Comparison of ENCODE assay signal across 1 cellular context in the genomic region with DNA sequence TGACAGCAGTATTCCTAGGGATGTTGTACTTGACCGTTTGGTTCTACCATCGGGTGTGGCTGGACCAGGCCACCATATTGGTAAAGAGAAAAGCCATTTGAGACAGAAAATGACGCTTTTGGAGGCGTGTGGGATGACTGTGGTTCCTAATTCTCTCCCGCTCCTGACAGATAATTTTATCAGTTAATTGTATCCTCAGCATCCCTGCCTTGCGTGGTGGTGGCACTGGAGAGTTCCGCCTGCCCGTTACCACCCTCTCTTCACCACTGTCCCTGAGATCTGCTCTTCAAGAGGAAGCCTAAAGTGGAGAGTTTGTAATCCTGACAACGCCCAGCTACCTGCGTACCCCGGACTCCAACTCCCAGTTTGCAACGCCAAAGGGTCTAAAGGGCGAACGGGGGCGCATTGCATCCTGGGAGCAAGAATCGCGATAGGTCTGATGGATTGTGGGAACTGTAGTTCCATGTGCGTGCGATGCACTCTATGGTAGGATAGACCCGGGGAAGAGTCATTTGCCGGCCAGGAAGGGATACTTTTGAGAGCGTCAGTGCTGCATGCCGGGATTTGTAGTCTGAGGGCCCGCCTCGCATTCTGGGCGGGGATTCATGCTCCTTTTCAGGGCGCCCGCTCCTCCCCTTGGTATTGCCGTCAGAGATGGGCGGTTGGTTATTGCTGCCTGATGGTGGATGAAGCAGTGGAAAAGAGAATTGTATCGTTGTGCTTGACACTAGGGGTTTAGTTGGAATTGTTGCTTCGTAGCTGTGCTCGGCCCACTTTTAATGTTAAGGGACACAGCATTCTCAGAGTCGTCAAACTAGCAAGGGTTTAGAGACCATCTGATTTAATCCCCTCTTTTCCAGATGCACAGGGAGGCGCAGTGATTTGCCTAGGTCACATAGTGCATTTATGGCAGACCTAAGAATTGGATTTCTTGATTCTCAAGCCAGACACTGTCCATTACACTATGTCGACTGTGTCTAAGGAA.
TF ChIP-seq lines count a peak whose summit lies in the region.

No MANE protein-coding gene starts in this region.

TF ChIP-seq in HEK293, 187 proteins besides CTCF, POLR2A, EP300 and RAD21 (continued from another document and continues in another):
- TF ChIP-seq KLF17 (tag by site-specific recombination; IDR thresholded peaks at IDR 0.05) (peak; percentile 37; the same call in 1 of the 2 replicates), ZBTB8A (tag by site-specific recombination; IDR thresholded peaks at IDR 0.05) (peak; percentile 65), KLF7 (tag by site-specific recombination; IDR thresholded peaks at IDR 0.05; ENCODE audit: borderline replicate concordance) (peak; percentile 97), TRIM28 (IDR thresholded peaks at IDR 0.05; ENCODE audit: borderline replicate concordance, low read length) (peak; percentile 91), ZNF23 (tag by site-specific recombination; IDR thresholded peaks at IDR 0.05; ENCODE audit: borderline replicate concordance) (no peak), WT1 (tag by site-specific recombination; IDR thresholded peaks at IDR 0.05) (0 out of 2 replicates have a peak, but pooled peaks have one; percentile 18), ZNF791 (tag by site-specific recombination; IDR thresholded peaks at IDR 0.05) (no peak), ZFP69B (tag by site-specific recombination; IDR thresholded peaks at IDR 0.05) (peak; percentile 72; the same call in 1 of the 2 replicates), ZNF10 (tag by site-specific recombination; IDR thresholded peaks at IDR 0.05) (peak; percentile 26; the same call in 1 of the 2 replicates), ZNF600 (tag by site-specific recombination; IDR thresholded peaks at IDR 0.05) (peak; percentile 13; the same call in 1 of the 2 replicates), YY2 (tag by site-specific recombination; IDR thresholded peaks at IDR 0.05) (peak; percentile 78), ZNF335 (tag by site-specific recombination; conservative IDR thresholded peaks at IDR 0.05) (peak; percentile 89), ATF2 (tag by site-specific recombination; IDR thresholded peaks at IDR 0.05; ENCODE audit: low read depth) (no peak), FEZF1 (tag by site-specific recombination; IDR thresholded peaks at IDR 0.05) (peak; percentile 86), ZBTB21 (tag by site-specific recombination; IDR thresholded peaks at IDR 0.05) (no peak; the same call in 1 of the 2 replicates), ZBTB48 (tag by site-specific recombination; IDR thresholded peaks at IDR 0.05) (peak; percentile 44; the same call in 1 of the 2 replicates), ZFHX2 (tag by site-specific recombination; conservative IDR thresholded peaks at IDR 0.05) (peak; percentile 23; the same call in 1 of the 2 replicates), ZNF501 (tag by site-specific recombination; IDR thresholded peaks at IDR 0.05) (peak; percentile 64; the same call in 1 of the 2 replicates), KLF9 (tag by site-specific recombination; IDR thresholded peaks at IDR 0.05; ENCODE audit: low read depth) (peak; percentile 26; the same call in 1 of the 2 replicates), IKZF3 (tag by site-specific recombination; IDR thresholded peaks at IDR 0.05) (0 out of 2 replicates have a peak, but pooled peaks have one; percentile 41), ZNF423 (tag by site-specific recombination; IDR thresholded peaks at IDR 0.05) (no peak), KLF10 (tag by site-specific recombination; IDR thresholded peaks at IDR 0.05) (peak; percentile 70; the same call in 1 of the 2 replicates), ZNF629 (tag by site-specific recombination; IDR thresholded peaks at IDR 0.05) (peak; percentile 79), ZNF555 (tag by site-specific recombination; conservative IDR thresholded peaks at IDR 0.05) (no peak), PRDM10 (tag by site-specific recombination; IDR thresholded peaks at IDR 0.05) (peak; percentile 91), ZNF664 (tag by site-specific recombination; IDR thresholded peaks at IDR 0.05) (no peak), TCF7L2 (IDR thresholded peaks at IDR 0.05; ENCODE audit: borderline replicate concordance, low read depth, low read length) (no peak), BCL11A (tag by site-specific recombination; IDR thresholded peaks at IDR 0.05; ENCODE audit: low read depth) (no peak), KLF1 (tag by site-specific recombination; IDR thresholded peaks at IDR 0.05) (peak; percentile 82), ZNF266 (tag by site-specific recombination; IDR thresholded peaks at IDR 0.05; ENCODE audit: low read depth) (no peak), ZBTB20 (tag by site-specific recombination; IDR thresholded peaks at IDR 0.05) (peak; percentile 91; the same call in 1 of the 2 replicates), SP3 (tag by site-specific recombination; IDR thresholded peaks at IDR 0.05) (peak; percentile 97), ZNF660 (tag by site-specific recombination; IDR thresholded peaks at IDR 0.05) (0 out of 2 replicates have a peak, but pooled peaks have one; percentile 17), SP2 (tag by site-specific recombination; IDR thresholded peaks at IDR 0.05) (peak; percentile 83), ZNF280D (tag by site-specific recombination; IDR thresholded peaks at IDR 0.05) (peak; percentile 86; the same call in 1 of the 2 replicates), ZIC2 (tag by site-specific recombination; IDR thresholded peaks at IDR 0.05) (no peak), ZNF645 (tag by site-specific recombination; IDR thresholded peaks at IDR 0.05) (no peak), GFI1B (tag by site-specific recombination; IDR thresholded peaks at IDR 0.05) (peak; percentile 61), YY1 (tag by site-specific recombination; IDR thresholded peaks at IDR 0.05) (peak; percentile 96), ZNF610 (tag by site-specific recombination; IDR thresholded peaks at IDR 0.05; ENCODE audit: borderline replicate concordance) (peak; percentile 94), ZNF398 (tag by site-specific recombination; IDR thresholded peaks at IDR 0.05) (no peak), ZNF175 (tag by site-specific recombination; IDR thresholded peaks at IDR 0.05) (no peak)
- TF ChIP-seq, protein P1, sequence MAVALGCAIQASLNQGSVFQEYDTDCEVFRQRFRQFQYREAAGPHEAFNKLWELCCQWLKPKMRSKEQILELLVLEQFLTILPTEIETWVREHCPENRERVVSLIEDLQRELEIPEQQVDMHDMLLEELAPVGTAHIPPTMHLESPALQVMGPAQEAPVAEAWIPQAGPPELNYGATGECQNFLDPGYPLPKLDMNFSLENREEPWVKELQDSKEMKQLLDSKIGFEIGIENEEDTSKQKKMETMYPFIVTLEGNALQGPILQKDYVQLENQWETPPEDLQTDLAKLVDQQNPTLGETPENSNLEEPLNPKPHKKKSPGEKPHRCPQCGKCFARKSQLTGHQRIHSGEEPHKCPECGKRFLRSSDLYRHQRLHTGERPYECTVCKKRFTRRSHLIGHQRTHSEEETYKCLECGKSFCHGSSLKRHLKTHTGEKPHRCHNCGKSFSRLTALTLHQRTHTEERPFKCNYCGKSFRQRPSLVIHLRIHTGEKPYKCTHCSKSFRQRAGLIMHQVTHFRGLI (tag by site-specific recombination; IDR thresholded peaks at IDR 0.05), result peak; percentile 16; the same call in 1 of the 2 replicates
- TF ChIP-seq, protein P2, sequence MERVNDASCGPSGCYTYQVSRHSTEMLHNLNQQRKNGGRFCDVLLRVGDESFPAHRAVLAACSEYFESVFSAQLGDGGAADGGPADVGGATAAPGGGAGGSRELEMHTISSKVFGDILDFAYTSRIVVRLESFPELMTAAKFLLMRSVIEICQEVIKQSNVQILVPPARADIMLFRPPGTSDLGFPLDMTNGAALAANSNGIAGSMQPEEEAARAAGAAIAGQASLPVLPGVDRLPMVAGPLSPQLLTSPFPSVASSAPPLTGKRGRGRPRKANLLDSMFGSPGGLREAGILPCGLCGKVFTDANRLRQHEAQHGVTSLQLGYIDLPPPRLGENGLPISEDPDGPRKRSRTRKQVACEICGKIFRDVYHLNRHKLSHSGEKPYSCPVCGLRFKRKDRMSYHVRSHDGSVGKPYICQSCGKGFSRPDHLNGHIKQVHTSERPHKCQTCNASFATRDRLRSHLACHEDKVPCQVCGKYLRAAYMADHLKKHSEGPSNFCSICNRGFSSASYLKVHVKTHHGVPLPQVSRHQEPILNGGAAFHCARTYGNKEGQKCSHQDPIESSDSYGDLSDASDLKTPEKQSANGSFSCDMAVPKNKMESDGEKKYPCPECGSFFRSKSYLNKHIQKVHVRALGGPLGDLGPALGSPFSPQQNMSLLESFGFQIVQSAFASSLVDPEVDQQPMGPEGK (tag by site-specific recombination; IDR thresholded peaks at IDR 0.05), result peak; percentile 45
